13 cellular contexts compared by ENCODE assay signal in genomic region chr3:32366638-32367368, GRCh38. TPM values are rescaled to one million over a fixed set of nuclear protein-coding genes. Genes with fewer than 3 reads are reported as not detected.
A peak's percentile ranks its signal among the peaks of the same experiment; 100 is the strongest.
DNase-seq lines count a peak whose midpoint lies in the region; ATAC-seq and TF ChIP-seq lines count a peak whose summit lies in the region.
"Had no signal": no experiment of that assay in that cellular context is flagged by ENCODE, and none has a peak within 500 bp of the region (broad histone marks: within the 10 kb centered on the region; RNA-seq: fewer than 3 reads in every experiment).

No MANE protein-coding gene starts in this region.

- no peaks in the 10 kb centered on the region for H3K36me3 ChIP-seq in CD4-positive, alpha-beta memory T cell (ENCODE audit: insufficient read depth, low read length)
- no peaks in the 10 kb centered on the region for H3K36me3 ChIP-seq in fibroblast of lung (ENCODE audit: control insufficient read depth, insufficient read depth, low read length)

- CTCF ChIA-PET in CD4-positive, alpha-beta memory T cell (lab: Charles Lee; ENCODE audit: partially characterized antibody): interaction anchor here (1.6 to 2.2 kb wide), 2 partner anchors 32 to 101 kb away, joined by 5 to 11 read pairs; no protein-coding TSS in a partner anchor

- H3K27me3 ChIP-seq in CD4-positive, alpha-beta memory T cell (ENCODE audit: insufficient read depth, low read length): no peaks in the 10 kb centered on the region
- H3K27me3 ChIP-seq in fibroblast of lung (ENCODE audit: control insufficient read depth, insufficient read depth, low read length): peaks cover 2% of the 10 kb centered on the region

- peaks cover 6 to 16% (median 11%) of the 10 kb centered on the region in 4 donors for H3K4me1 Mint-ChIP-seq in CD4-positive, alpha-beta memory T cell

- POLR2A ChIA-PET in CD4-positive, alpha-beta memory T cell (lab: Charles Lee; ENCODE audit: partially characterized antibody): no interaction called here

- peak; percentile 74 for ATAC-seq in GM19463 (IDR thresholded peaks at IDR 0.05; ENCODE audit: unreplicated experiment)
- ATAC-seq in HG03520 (IDR thresholded peaks at IDR 0.05; ENCODE audit: unreplicated experiment): peak; percentile 43
- ATAC-seq in GM18909 (IDR thresholded peaks at IDR 0.05; ENCODE audit: poor library complexity, unreplicated experiment): no peak
- no peak for ATAC-seq in GM21528 (IDR thresholded peaks at IDR 0.05; ENCODE audit: low FRiP score, unreplicated experiment)
- ATAC-seq: effector memory CD8-positive, alpha-beta T cell had no signal

- H3K4me1 ChIP-seq in CD4-positive, alpha-beta memory T cell (ENCODE audit: insufficient read depth, low read length): peaks cover 11% of the 10 kb centered on the region
- H3K4me1 ChIP-seq in fibroblast of lung (ENCODE audit: control insufficient read depth, extremely low read depth, insufficient read depth, low read length): no peaks in the 10 kb centered on the region

- DNase-seq in CD4-positive, alpha-beta memory T cell: no peak
- peak; percentile 33 to 35 for DNase-seq in fibroblast of lung (ENCODE audit: low read depth in 2 of 2)
- DNase-seq in posterior vena cava (ENCODE audit: low spot score): no peak
- no peak for DNase-seq in coronary artery (ENCODE audit: low spot score)
- DNase-seq: activated B cell treated with CpG ODN at 0.5 μM for 24 hours; activated naive CD4-positive, alpha-beta T cell treated with Interleukin-2 at 50 U/mL for 16 hours; effector memory CD8-positive, alpha-beta T cell; kidney; NCI-H1092 treated with DMSO at 0.1 percent for 48 hours had no signal

- H3K9me3 ChIP-seq in CD4-positive, alpha-beta memory T cell (ENCODE audit: control insufficient read depth in 1 of 2, low read length in 2 of 2): no peaks in the 10 kb centered on the region
- no peaks in the 10 kb centered on the region for H3K9me3 ChIP-seq in fibroblast of lung (ENCODE audit: control insufficient read depth, insufficient read depth, low read depth, low read length)

- intact Hi-C loops in CD4-positive, alpha-beta memory T cell (cut with micrococcal nuclease): no loop called here
- intact Hi-C loops in posterior vena cava (cut with DNase I): no loop called here

- no peak overlapping the region for H3K27ac ChIP-seq in CD4-positive, alpha-beta memory T cell (ENCODE audit: low read depth, low read length)
- H3K27ac ChIP-seq in fibroblast of lung (ENCODE audit: insufficient read depth, low read length) (no peak overlapping the region), coronary artery (no peak overlapping the region)

- no peak overlapping the region for H2AFZ ChIP-seq in fibroblast of lung (ENCODE audit: low read length)

- H3K36me3 Mint-ChIP-seq in CD4-positive, alpha-beta memory T cell: peaks cover 8 to 10% of the 10 kb centered on the region in 2 donors

- no peaks in the 10 kb centered on the region for H3K9me3 Mint-ChIP-seq in CD4-positive, alpha-beta memory T cell
- H3K9me3 Mint-ChIP-seq: activated B cell treated with CpG ODN at 0.5 μM for 24 hours; effector memory CD8-positive, alpha-beta T cell had no signal

- TF ChIP-seq CTCF in fibroblast of lung (conservative IDR thresholded peaks at IDR 0.05 in 1 of 2, IDR thresholded peaks at IDR 0.05 in 1 of 2; ENCODE audit: low read depth in 1 of 2, low read length in 2 of 2) (no peak), coronary artery (IDR thresholded peaks at IDR 0.05) (no peak)

- no peaks in the 10 kb centered on the region for H4K20me1 ChIP-seq in fibroblast of lung (ENCODE audit: control insufficient read depth, extremely low read depth, insufficient read depth, low read length)

- no peak overlapping the region for H3K4me3 ChIP-seq in CD4-positive, alpha-beta memory T cell (ENCODE audit: low read length in 2 of 2)
- no peak overlapping the region for H3K4me3 ChIP-seq in fibroblast of lung (replicated peaks in 1 of 4; ENCODE audit: control extremely low read depth in 1 of 4, insufficient read depth in 1 of 4, low read depth in 3 of 4, low read length in 4 of 4)
- no peak overlapping the region for H3K4me3 ChIP-seq in coronary artery

- H3K79me2 ChIP-seq in fibroblast of lung (ENCODE audit: control insufficient read depth, insufficient read depth, low read length): no peaks in the 10 kb centered on the region

- no peaks in the 10 kb centered on the region for H3K27me3 Mint-ChIP-seq in CD4-positive, alpha-beta memory T cell
- H3K27me3 Mint-ChIP-seq: effector memory CD8-positive, alpha-beta T cell had no signal

- H3K4me2 ChIP-seq in fibroblast of lung (ENCODE audit: extremely low read depth, insufficient read depth, low read length): no peak overlapping the region

- no peak overlapping the region for H3K4me3 Mint-ChIP-seq in CD4-positive, alpha-beta memory T cell
- H3K4me3 Mint-ChIP-seq: activated B cell treated with CpG ODN at 0.5 μM for 24 hours; effector memory CD8-positive, alpha-beta T cell had no signal

- H3K27ac Mint-ChIP-seq in CD4-positive, alpha-beta memory T cell: peak overlapping the region in 4 of 7 donors; percentile 25 to 81 (median 78)
- H3K27ac Mint-ChIP-seq: activated B cell treated with CpG ODN at 0.5 μM for 24 hours; effector memory CD8-positive, alpha-beta T cell had no signal

- no peak overlapping the region for H3K9ac ChIP-seq in fibroblast of lung (ENCODE audit: insufficient read depth, low read length)

RNA-seq across cellular contexts. Expression of gene CMTM7, which starts 24.9 kb away (rescaled TPM):
- total RNA-seq in CD4-positive, alpha-beta memory T cell: 10 to 100 TPM; 44.2 to 48.0 TPM
- polyA plus RNA-seq in CD4-positive, alpha-beta memory T cell: 100 to 1,000 TPM in 1 of 2 donors, 10 to 100 TPM in 1; 83.4 to 137 TPM
- total RNA-seq in fibroblast of lung (3.3 and 3.5 TPM in 2 replicates), posterior vena cava (10 to 100 TPM in 1 of 2 donors, 1 to 10 TPM in 1; 9.2 to 10.7 TPM)
- 9.3 and 14.3 TPM in 2 replicates for polyA plus RNA-seq in fibroblast of lung
- 8.3 and 11.6 TPM in 2 replicates for polyA plus RNA-seq in fibroblast of lung (2012)
- 17.6 and 22.4 TPM in 2 replicates for polyA minus RNA-seq in fibroblast of lung (ENCODE audit: low replicate concordance)

Comparison
In these comparisons a context has a peak if more than half of its experiments do, and no peak if none do; other contexts are left out.
1. DNase-seq: peak in fibroblast of lung (2 of 2); none in CD4-positive, alpha-beta memory T cell (0 of 5), posterior vena cava (single experiment) and coronary artery (single experiment).
2. ATAC-seq: peak in GM19463 (single experiment) and HG03520 (single experiment); none in GM18909 (single experiment) and GM21528 (single experiment).